Comparison of ENCODE assay signal across 8 cellular contexts in the genomic region with DNA sequence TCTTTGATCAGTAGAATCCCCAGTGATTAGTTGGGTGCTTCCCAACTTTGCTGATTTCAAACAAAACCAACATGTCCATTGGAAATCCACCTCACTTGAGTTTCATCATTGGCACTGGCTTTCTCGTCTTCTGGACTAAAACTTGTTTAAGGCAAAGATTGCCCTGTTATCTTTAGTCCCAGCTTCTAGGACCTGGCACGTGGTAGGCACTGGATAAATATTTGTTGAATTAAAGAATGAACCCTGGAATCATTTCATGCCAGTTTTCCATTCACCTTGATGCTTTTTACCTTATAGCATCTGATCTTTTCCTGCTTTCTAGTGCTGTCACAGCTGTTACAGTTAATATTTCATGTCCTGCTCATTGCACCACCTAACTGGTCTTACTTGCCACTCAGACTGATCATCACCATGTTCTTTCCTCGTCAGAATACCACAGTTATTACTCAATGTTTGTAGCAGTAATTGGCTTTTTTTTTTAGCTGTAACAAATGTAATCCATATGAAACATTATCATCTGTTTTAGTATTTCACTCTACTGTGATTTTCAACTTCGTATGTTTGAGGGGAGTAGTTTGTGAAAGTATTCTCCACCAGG. TPM values are rescaled to one million over a fixed set of nuclear protein-coding genes. Genes with fewer than 3 reads are reported as not detected.
DNase-seq lines count a peak whose midpoint lies in the region; ATAC-seq and TF ChIP-seq lines count a peak whose summit lies in the region.

No MANE protein-coding gene starts in this region.

- H3K9me3 ChIP-seq in iPS DF 6.9 (ENCODE audit: control insufficient read depth, insufficient read depth, low read length) = no peaks in the 10 kb centered on the region

- H3K36me3 Mint-ChIP-seq in HFFc6 (ENCODE audit: low read depth) = peaks cover 4% of the 10 kb centered on the region; the same call in 1 of the 2 replicates
- peaks cover 21% of the 10 kb centered on the region for H3K36me3 Mint-ChIP-seq in activated CD4-positive, alpha-beta memory T cell treated with anti-CD3 and anti-CD28 coated beads for 36 hours

- peak overlapping the region; percentile 93 for H3K27ac Mint-ChIP-seq in HFFc6
- no peak overlapping the region for H3K27ac Mint-ChIP-seq in activated CD4-positive, alpha-beta memory T cell treated with anti-CD3 and anti-CD28 coated beads for 36 hours

- DNase-seq in AG10803 (ENCODE audit: low read depth) (peak; percentile 76), HFFc6 (peak; percentile 33), iPS DF 6.9 (ENCODE audit: low read depth, low spot score) (no peak), stromal cell of bone marrow (ENCODE audit: low read depth) (peak; percentile 14), NCI-H2107 (lab: John Stamatoyannopoulos, UW) (no peak)
- no peak for DNase-seq in activated CD4-positive, alpha-beta memory T cell treated with anti-CD3 and anti-CD28 coated beads for 36 hours

- no peaks in the 10 kb centered on the region for H3K27me3 ChIP-seq in iPS DF 6.9 (ENCODE audit: control insufficient read depth, insufficient read depth, low read length)

- WGBS in iPS DF 6.9 (ENCODE audit: insufficient coverage, insufficient read length) = no CpG with 5 or more reads among the region's 4 CpGs

- H3K4me3 ChIP-seq in AG10803 (ENCODE audit: low read length) (peak overlapping the region; percentile 89), iPS DF 6.9 (ENCODE audit: low read length) (peak overlapping the region; percentile 85; the same call in 1 of the 2 replicates)

- no peaks in the 10 kb centered on the region for H3K4me1 ChIP-seq in iPS DF 6.9 (ENCODE audit: control insufficient read depth, insufficient read depth, low read length)

- H3K9me3 Mint-ChIP-seq in HFFc6 = peaks cover 3% of the 10 kb centered on the region
- H3K9me3 Mint-ChIP-seq in activated CD4-positive, alpha-beta memory T cell treated with anti-CD3 and anti-CD28 coated beads for 36 hours = no peaks in the 10 kb centered on the region

- intact Hi-C loops in activated CD4-positive, alpha-beta memory T cell treated with anti-CD3 and anti-CD28 coated beads for 36 hours (cut with micrococcal nuclease) = no loop called here

- TF ChIP-seq CTCF in AG10803 (conservative IDR thresholded peaks at IDR 0.05; ENCODE audit: low read length) = no peak
- no peak for TF ChIP-seq CTCF in HFFc6 (IDR thresholded peaks at IDR 0.05)

- CTCF ChIA-PET in activated CD4-positive, alpha-beta memory T cell treated with anti-CD3 and anti-CD28 coated beads for 36 hours (lab: Charles Lee) = no interaction called here

- POLR2A ChIA-PET in activated CD4-positive, alpha-beta memory T cell treated with anti-CD3 and anti-CD28 coated beads for 36 hours (lab: Charles Lee) = no interaction called here

- peak overlapping the region; percentile 99 for H3K4me3 Mint-ChIP-seq in HFFc6
- H3K4me3 Mint-ChIP-seq in activated CD4-positive, alpha-beta memory T cell treated with anti-CD3 and anti-CD28 coated beads for 36 hours = peak overlapping the region; percentile 98

- H3K27ac ChIP-seq in iPS DF 6.9 (ENCODE audit: low read length) = no peak overlapping the region

- peaks cover 51% of the 10 kb centered on the region for H3K4me1 Mint-ChIP-seq in HFFc6 (ENCODE audit: low read depth)
- peaks cover 54% of the 10 kb centered on the region for H3K4me1 Mint-ChIP-seq in activated CD4-positive, alpha-beta memory T cell treated with anti-CD3 and anti-CD28 coated beads for 36 hours (ENCODE audit: low read depth)

- H3K27me3 Mint-ChIP-seq in HFFc6 (ENCODE audit: insufficient read depth) = peaks cover 3% of the 10 kb centered on the region; the same call in 1 of the 2 replicates
- no peaks in the 10 kb centered on the region for H3K27me3 Mint-ChIP-seq in activated CD4-positive, alpha-beta memory T cell treated with anti-CD3 and anti-CD28 coated beads for 36 hours

- no peak for ATAC-seq in GM18498 (IDR thresholded peaks at IDR 0.05; ENCODE audit: unreplicated experiment)
- ATAC-seq in GM18861 (IDR thresholded peaks at IDR 0.05; ENCODE audit: unreplicated experiment) = no peak

- H3K36me3 ChIP-seq in iPS DF 6.9 (ENCODE audit: control insufficient read depth, insufficient read depth, low read length) = no peaks in the 10 kb centered on the region

RNA-seq across cellular contexts. Expression of a gene that starts 7.3 kb away (rescaled TPM):
- not detected for total RNA-seq in HFFc6 (2021; fragmentation: NEBNext Ultra II Directional; extraction: Animal tissue kit (Norgen Biotek cat#: 25700))
- not detected for total RNA-seq in activated CD4-positive, alpha-beta memory T cell treated with anti-CD3 and anti-CD28 coated beads for 36 hours

Comparison
In these comparisons a context has a peak if more than half of its experiments do, and no peak if none do; other contexts are left out.
1. DNase-seq: peak in AG10803 (single experiment), HFFc6 (single experiment) and stromal cell of bone marrow (single experiment); none in activated CD4-positive, alpha-beta memory T cell treated with anti-CD3 and anti-CD28 coated beads for 36 hours (single experiment), iPS DF 6.9 (single experiment) and NCI-H2107 (single experiment).